ENCODE assay signal across 11 cellular contexts in genomic region chr15:74314897-74315438, GRCh38. TPM values are rescaled to one million over a fixed set of nuclear protein-coding genes. Genes with fewer than 3 reads are reported as not detected.
DNase-seq lines count a peak whose midpoint lies in the region; ATAC-seq and TF ChIP-seq lines count a peak whose summit lies in the region.
"Had no signal": no experiment of that assay in that cellular context is flagged by ENCODE, and none has a peak within 500 bp of the region (broad histone marks: within the 10 kb centered on the region; RNA-seq: fewer than 3 reads in every experiment).

No MANE protein-coding gene starts in this region.

- H3K4me3 Mint-ChIP-seq in activated CD4-positive, alpha-beta T cell treated with anti-CD3 and anti-CD28 coated beads, Interleukin-2, amount 10 ng/mL, durations not matched to agents 7 days and 5 days, result peak overlapping the region; percentile 31
- peak overlapping the region; percentile 33 for H3K4me3 Mint-ChIP-seq in central memory CD8-positive, alpha-beta T cell
- H3K4me3 Mint-ChIP-seq in stimulated activated effector memory CD8-positive, alpha-beta T cell treated with anti-CD3 and anti-CD28 coated beads, Interleukin-12 subunit alpha, Interleukin-12 subunit beta, amount 100 ng/mL, for 72 hours, result peak overlapping the region; percentile 40

- no peak for TF ChIP-seq CTCF in omental fat pad (IDR thresholded peaks at IDR 0.05)

- H3K27ac Mint-ChIP-seq in activated CD4-positive, alpha-beta T cell treated with anti-CD3 and anti-CD28 coated beads, Interleukin-2, amount 10 ng/mL, durations not matched to agents 7 days and 5 days, result peak overlapping the region; percentile 91
- H3K27ac Mint-ChIP-seq in central memory CD8-positive, alpha-beta T cell (ENCODE audit: low read depth), result peak overlapping the region; percentile 51
- H3K27ac Mint-ChIP-seq in stimulated activated effector memory CD8-positive, alpha-beta T cell treated with anti-CD3 and anti-CD28 coated beads, Interleukin-12 subunit alpha, Interleukin-12 subunit beta, amount 100 ng/mL, for 72 hours, result peak overlapping the region; percentile 77

- no peaks in the 10 kb centered on the region for H3K9me3 Mint-ChIP-seq in activated CD4-positive, alpha-beta T cell treated with anti-CD3 and anti-CD28 coated beads, Interleukin-2, amount 10 ng/mL, durations not matched to agents 7 days and 5 days
- H3K9me3 Mint-ChIP-seq in central memory CD8-positive, alpha-beta T cell, result no peaks in the 10 kb centered on the region
- H3K9me3 Mint-ChIP-seq in stimulated activated effector memory CD8-positive, alpha-beta T cell treated with anti-CD3 and anti-CD28 coated beads, Interleukin-12 subunit alpha, Interleukin-12 subunit beta, amount 100 ng/mL, for 72 hours, result no peaks in the 10 kb centered on the region

- peaks cover 41% of the 10 kb centered on the region for H3K4me1 Mint-ChIP-seq in activated CD4-positive, alpha-beta T cell treated with anti-CD3 and anti-CD28 coated beads, Interleukin-2, amount 10 ng/mL, durations not matched to agents 7 days and 5 days
- peaks cover 13% of the 10 kb centered on the region for H3K4me1 Mint-ChIP-seq in central memory CD8-positive, alpha-beta T cell
- peaks cover 19% of the 10 kb centered on the region for H3K4me1 Mint-ChIP-seq in stimulated activated effector memory CD8-positive, alpha-beta T cell treated with anti-CD3 and anti-CD28 coated beads, Interleukin-12 subunit alpha, Interleukin-12 subunit beta, amount 100 ng/mL, for 72 hours

- ATAC-seq in central memory CD8-positive, alpha-beta T cell (replicated peaks; ENCODE audit: extremely low read depth, poor library complexity, severe bottlenecking), result no peak
- ATAC-seq in stimulated activated effector memory CD8-positive, alpha-beta T cell treated with anti-CD3 and anti-CD28 coated beads, Interleukin-12 subunit alpha, Interleukin-12 subunit beta, amount 100 ng/mL, for 72 hours, result peak; percentile 33
- ATAC-seq in HG02938 (IDR thresholded peaks at IDR 0.05; ENCODE audit: unreplicated experiment) (no peak), omental fat pad (ENCODE audit: low FRiP score) (no peak)

- H3K36me3 Mint-ChIP-seq in activated CD4-positive, alpha-beta T cell treated with anti-CD3 and anti-CD28 coated beads, Interleukin-2, amount 10 ng/mL, durations not matched to agents 7 days and 5 days (ENCODE audit: low read depth), result no peaks in the 10 kb centered on the region
- peaks cover 2% of the 10 kb centered on the region for H3K36me3 Mint-ChIP-seq in central memory CD8-positive, alpha-beta T cell (ENCODE audit: insufficient read depth)
- H3K36me3 Mint-ChIP-seq in stimulated activated effector memory CD8-positive, alpha-beta T cell treated with anti-CD3 and anti-CD28 coated beads, Interleukin-12 subunit alpha, Interleukin-12 subunit beta, amount 100 ng/mL, for 72 hours, result no peaks in the 10 kb centered on the region

- DNase-seq in activated naive CD4-positive, alpha-beta T cell treated with Interleukin-2 at 50 U/mL for 16 hours, result peak; percentile 4
- no peak for DNase-seq in activated naive CD4-positive, alpha-beta T cell (lab: John Stamatoyannopoulos, UW)
- peak; percentile 57 for DNase-seq in activated CD4-positive, alpha-beta T cell treated with anti-CD3 and anti-CD28 coated beads, Interleukin-2, amount 10 ng/mL, durations not matched to agents 7 days and 5 days
- no peak for DNase-seq in central memory CD8-positive, alpha-beta T cell (ENCODE audit: low spot score in 2 of 2)
- peak in 1 of 2 donors; percentile 53 for DNase-seq in stimulated activated effector memory CD8-positive, alpha-beta T cell treated with anti-CD3 and anti-CD28 coated beads, Interleukin-12 subunit alpha, Interleukin-12 subunit beta, amount 100 ng/mL, for 72 hours (ENCODE audit: low spot score in 2 of 2)
- no peak for DNase-seq in omental fat pad (ENCODE audit: low spot score)
- no peak for DNase-seq in DMS153 (lab: John Stamatoyannopoulos, UW)
- DNase-seq: C1 segment of cervical spinal cord, colonic mucosa, Kasumi-1 had no signal

- POLR2A ChIA-PET in activated CD4-positive, alpha-beta T cell treated with anti-CD3 and anti-CD28 coated beads, Interleukin-2, amount 10 ng/mL, durations not matched to agents 7 days and 5 days (lab: Charles Lee), result no interaction called here

- no peaks in the 10 kb centered on the region for H3K27me3 Mint-ChIP-seq in activated CD4-positive, alpha-beta T cell treated with anti-CD3 and anti-CD28 coated beads, Interleukin-2, amount 10 ng/mL, durations not matched to agents 7 days and 5 days
- peaks cover 1% of the 10 kb centered on the region for H3K27me3 Mint-ChIP-seq in central memory CD8-positive, alpha-beta T cell

- CTCF ChIA-PET in activated CD4-positive, alpha-beta T cell treated with anti-CD3 and anti-CD28 coated beads, Interleukin-2, amount 10 ng/mL, durations not matched to agents 7 days and 5 days (lab: Charles Lee), result interaction anchor here (0.5 to 1.2 kb wide), 5 partner anchors 22 to 343 kb away, joined by 3 read pairs; no protein-coding TSS in a partner anchor

RNA-seq across cellular contexts. Expression of gene CYP11A1, which starts 52.5 kb away (rescaled TPM):
- total RNA-seq in activated CD4-positive, alpha-beta T cell treated with anti-CD3 and anti-CD28 coated beads, Interleukin-2, amount 10 ng/mL, durations not matched to agents 7 days and 5 days, result not detected
- total RNA-seq in omental fat pad, result 1 to 10 TPM; 1.3 to 4.8 (median 1.4) TPM

Comparison
In these comparisons a context has a peak if more than half of its experiments do, and no peak if none do; other contexts are left out.
1. DNase-seq: peak in activated naive CD4-positive, alpha-beta T cell treated with Interleukin-2 at 50 U/mL for 16 hours (single experiment) and activated CD4-positive, alpha-beta T cell treated with anti-CD3 and anti-CD28 coated beads, Interleukin-2, amount 10 ng/mL, durations not matched to agents 7 days and 5 days (single experiment); none in activated naive CD4-positive, alpha-beta T cell (0 of 4), central memory CD8-positive, alpha-beta T cell (0 of 2), omental fat pad (single experiment) and DMS153 (single experiment).
2. Peak in every context shown above with its lines, with median percentiles within 50 percentile points of each other: H3K27ac Mint-ChIP-seq and H3K4me3 Mint-ChIP-seq.